16 cellular contexts compared by ENCODE assay signal in genomic region chr5:93941897-93942296, GRCh38.
"Had no signal": no experiment of that assay in that cellular context is flagged by ENCODE, and none has a peak within 500 bp of the region (broad histone marks: within the 10 kb centered on the region; RNA-seq: fewer than 3 reads in every experiment).

No MANE protein-coding gene starts in this region.

- H3K4me1 ChIP-seq: body of pancreas, sigmoid colon, suprapubic skin had no signal

- DNase-seq: activated CD4-positive, alpha-beta T cell treated with anti-CD3 and anti-CD28 coated beads, Interleukin-2, amount 50 U/mL, for 4 hours; activated effector memory CD4-positive, alpha-beta T cell treated with Interleukin-2 at 50 U/mL for 16 hours; activated T-cell treated with anti-CD3 and anti-CD28 coated beads, Interleukin-2, amount 50 U/mL, for 24 hours; amniotic stem cell; body of pancreas; central memory CD4-positive, alpha-beta T cell; cortex of kidney; effector CD8-positive, alpha-beta T cell; kidney; left ventricle myocardium superior; ovary; sigmoid colon; stimulated activated naive CD8-positive, alpha-beta T cell treated with anti-CD3 and anti-CD28 coated beads, Interleukin-15, Interleukin-2, amounts not matched to agents 100 U/mL and 50 U/mL, for 24 hours had no signal

- H3K9me3 ChIP-seq: body of pancreas, ovary, sigmoid colon, suprapubic skin had no signal

- ATAC-seq: activated CD4-positive, CD25-positive, alpha-beta regulatory T cell treated with anti-CD3 and anti-CD28 coated beads, Interleukin-2, amount 50 U/mL, for 24 hours; activated naive CD4-positive, alpha-beta T cell treated with anti-CD3 and anti-CD28 coated beads, Interleukin-2, amount 50 U/mL, for 72 hours; body of pancreas; left ventricle myocardium superior; stimulated activated naive CD8-positive, alpha-beta T cell treated with anti-CD3 and anti-CD28 coated beads, Interleukin-15, Interleukin-2, amounts not matched to agents 100 U/mL and 50 U/mL, for 24 hours had no signal

- H3K27me3 ChIP-seq: body of pancreas, ovary, sigmoid colon, suprapubic skin had no signal

- H3K36me3 ChIP-seq: ovary, sigmoid colon, suprapubic skin had no signal

- H3K4me3 ChIP-seq: body of pancreas, ovary, sigmoid colon, suprapubic skin had no signal

- H3K27ac ChIP-seq: body of pancreas, ovary, sigmoid colon, suprapubic skin had no signal
